9 cellular contexts compared by ENCODE assay signal in genomic region chr15:76286231-76286879, GRCh38. TPM values are rescaled to one million over a fixed set of nuclear protein-coding genes. Genes with fewer than 3 reads are reported as not detected.
DNase-seq lines count a peak whose midpoint lies in the region; ATAC-seq and TF ChIP-seq lines count a peak whose summit lies in the region.
"Had no signal": no experiment of that assay in that cellular context is flagged by ENCODE, and none has a peak within 500 bp of the region (broad histone marks: within the 10 kb centered on the region; RNA-seq: fewer than 3 reads in every experiment).

No MANE protein-coding gene starts in this region.

- ATAC-seq in HG02610 (IDR thresholded peaks at IDR 0.05; ENCODE audit: unreplicated experiment) (peak; percentile 65), sciatic nerve (no peak)
- ATAC-seq in activated T-cell treated with anti-CD3 and anti-CD28 coated beads, Interleukin-2, amount 50 U/mL, for 4 hours, result peak; percentile 85 to 92
- peak; percentile 87 for ATAC-seq in naive thymus-derived CD4-positive, alpha-beta T cell

- H3K4me1 ChIP-seq in naive thymus-derived CD4-positive, alpha-beta T cell (ENCODE audit: control insufficient read depth in 2 of 2, insufficient read depth in 2 of 2, low read length in 2 of 2), result peaks cover 11 to 27% of the 10 kb centered on the region in 2 donors
- no peaks in the 10 kb centered on the region for H3K4me1 ChIP-seq in prostate gland (replicated peaks)

- H3K36me3 Mint-ChIP-seq in activated T-cell treated with anti-CD3 and anti-CD28 coated beads, Interleukin-2, amount 50 U/mL, for 4 hours (ENCODE audit: insufficient read depth), result peaks cover 29% of the 10 kb centered on the region
- H3K36me3 Mint-ChIP-seq in naive thymus-derived CD4-positive, alpha-beta T cell, result peaks cover 0 to 24% (median 19%) of the 10 kb centered on the region in 5 donors

- intact Hi-C loops in naive thymus-derived CD4-positive, alpha-beta T cell (cut with micrococcal nuclease), result loop anchor here (1.0 to 5.0 kb wide), 3 partner anchors 25 to 50 kb away; partner anchors contain the start of genes ETFA (in 2 of the 2) and ISL2 (in 1 of the 2)
- intact Hi-C loops in prostate gland (cut with DNase I) (no loop called here), sciatic nerve (cut with DNase I) (no loop called here)

- peak overlapping the region; percentile 23 for H3K4me3 ChIP-seq in naive thymus-derived CD4-positive, alpha-beta T cell (ENCODE audit: low read length)
- no peak overlapping the region for H3K4me3 ChIP-seq in prostate gland

- CTCF ChIA-PET in naive thymus-derived CD4-positive, alpha-beta T cell (lab: Charles Lee), result interaction anchor here (0.8 kb wide), 1 partner anchor 8 kb away, joined by 3 read pairs; no protein-coding TSS in a partner anchor

- H3K27ac Mint-ChIP-seq in naive thymus-derived CD4-positive, alpha-beta T cell, result peak overlapping the region; percentile 81 to 97 (median 94)

- no peaks in the 10 kb centered on the region for H3K9me3 ChIP-seq in naive thymus-derived CD4-positive, alpha-beta T cell (ENCODE audit: control insufficient read depth in 2 of 3, low read length in 3 of 3)
- no peaks in the 10 kb centered on the region for H3K9me3 ChIP-seq in prostate gland

- H3K9me3 Mint-ChIP-seq in activated T-cell treated with anti-CD3 and anti-CD28 coated beads, Interleukin-2, amount 50 U/mL, for 4 hours, result no peaks in the 10 kb centered on the region
- no peaks in the 10 kb centered on the region for H3K9me3 Mint-ChIP-seq in naive thymus-derived CD4-positive, alpha-beta T cell

- H3K4me1 Mint-ChIP-seq in activated T-cell treated with anti-CD3 and anti-CD28 coated beads, Interleukin-2, amount 50 U/mL, for 4 hours (ENCODE audit: low read depth), result peaks cover 29% of the 10 kb centered on the region
- peaks cover 14 to 42% (median 31%) of the 10 kb centered on the region in 7 donors for H3K4me1 Mint-ChIP-seq in naive thymus-derived CD4-positive, alpha-beta T cell

- DNase-seq in GM10266 (ENCODE audit: extremely low spot score), result peak; percentile 61
- DNase-seq in activated T-cell treated with anti-CD3 and anti-CD28 coated beads, Interleukin-2, amount 50 U/mL, for 4 hours, result no peak
- DNase-seq in naive thymus-derived CD4-positive, alpha-beta T cell, result peak in 7 of 9 donors; percentile 37 to 68 (median 53)
- DNase-seq in prostate gland (ENCODE audit: low spot score), result no peak
- no peak for DNase-seq in cerebellar nuclear complex (lab: John Stamatoyannopoulos, UW)
- no peak for DNase-seq in NCI-H1105 (lab: John Stamatoyannopoulos, UW)
- no peak for DNase-seq in sciatic nerve (ENCODE audit: low spot score)

- H3K27me3 ChIP-seq in naive thymus-derived CD4-positive, alpha-beta T cell (ENCODE audit: control insufficient read depth in 2 of 2, insufficient read depth in 2 of 2, low read length in 2 of 2), result no peaks in the 10 kb centered on the region
- no peaks in the 10 kb centered on the region for H3K27me3 ChIP-seq in prostate gland (replicated peaks; ENCODE audit: insufficient read depth)

- H3K36me3 ChIP-seq in naive thymus-derived CD4-positive, alpha-beta T cell (ENCODE audit: control insufficient read depth in 2 of 3, insufficient read depth in 3 of 3, low read length in 3 of 3), result peaks cover 0 to 9% (median 0%) of the 10 kb centered on the region in 3 experiments
- H3K36me3 ChIP-seq in prostate gland, result peaks cover 0 to 3% of the 10 kb centered on the region in 2 donors

- 54% methylated on average over 4 of the region's 4 CpGs for WGBS in prostate gland

- no peak for TF ChIP-seq POLR2A in prostate gland (IDR thresholded peaks at IDR 0.05)

- peak overlapping the region; percentile 71 for H3K4me3 Mint-ChIP-seq in activated T-cell treated with anti-CD3 and anti-CD28 coated beads, Interleukin-2, amount 50 U/mL, for 4 hours
- H3K4me3 Mint-ChIP-seq in naive thymus-derived CD4-positive, alpha-beta T cell, result peak overlapping the region; percentile 48 to 89 (median 82)

- TF ChIP-seq CTCF in GM10266 (IDR thresholded peaks at IDR 0.05; ENCODE audit: control insufficient read depth, insufficient read depth, low read depth, missing control alignments) (no peak), prostate gland (IDR thresholded peaks at IDR 0.05) (no peak)

- peak overlapping the region; percentile 69 for H3K27ac ChIP-seq in naive thymus-derived CD4-positive, alpha-beta T cell (ENCODE audit: low read depth, low read length)
- no peak overlapping the region for H3K27ac ChIP-seq in prostate gland

- POLR2A ChIA-PET in naive thymus-derived CD4-positive, alpha-beta T cell (lab: Charles Lee), result interaction anchor here (0.6 kb wide), 1 partner anchor 19 kb away, joined by 3 read pairs; no protein-coding TSS in a partner anchor

- H3K27me3 Mint-ChIP-seq in activated T-cell treated with anti-CD3 and anti-CD28 coated beads, Interleukin-2, amount 50 U/mL, for 4 hours (ENCODE audit: low read depth), result no peaks in the 10 kb centered on the region
- no peaks in the 10 kb centered on the region for H3K27me3 Mint-ChIP-seq in naive thymus-derived CD4-positive, alpha-beta T cell

RNA-seq across cellular contexts. Expression of gene ETFA, which starts 24.9 kb away (rescaled TPM):
- total RNA-seq in activated T-cell treated with anti-CD3 and anti-CD28 coated beads, Interleukin-2, amount 50 U/mL, for 4 hours, result 100 to 1,000 TPM; 129 to 145 (median 143) TPM
- total RNA-seq in naive thymus-derived CD4-positive, alpha-beta T cell, result 100 to 1,000 TPM in 1 of 5 experiments, 10 to 100 TPM in 4; 38.3 to 102 (median 47.8) TPM
- 100 to 1,000 TPM in 1 of 2 donors, 10 to 100 TPM in 1; 99.1 to 109 TPM for polyA plus RNA-seq in naive thymus-derived CD4-positive, alpha-beta T cell
- total RNA-seq in prostate gland, result 10 to 100 TPM; 68.6 to 82.8 TPM
- total RNA-seq in sciatic nerve, result 84.8 TPM

RNA-seq across cellular contexts. Expression of gene ISL2, which starts 50.2 kb away (rescaled TPM):
- under 1 TPM in 1 of 3 donors, not detected in 2; 0.11 TPM for total RNA-seq in activated T-cell treated with anti-CD3 and anti-CD28 coated beads, Interleukin-2, amount 50 U/mL, for 4 hours
- total RNA-seq in naive thymus-derived CD4-positive, alpha-beta T cell, result under 1 TPM in 3 of 5 experiments, not detected in 2; 0.21 to 0.51 (median 0.27) TPM
- not detected for polyA plus RNA-seq in naive thymus-derived CD4-positive, alpha-beta T cell
- total RNA-seq in prostate gland, result 1 to 10 TPM in 1 of 2 donors, under 1 TPM in 1; 0.77 to 2.4 TPM
- total RNA-seq in sciatic nerve, result 0.31 TPM
- total RNA-seq: SK-MEL-5 had no signal

Comparison
In these comparisons a context has a peak if more than half of its experiments do, and no peak if none do; other contexts are left out.
1. DNase-seq: peak in GM10266 (single experiment) and naive thymus-derived CD4-positive, alpha-beta T cell (7 of 9); none in activated T-cell treated with anti-CD3 and anti-CD28 coated beads, Interleukin-2, amount 50 U/mL, for 4 hours (single experiment), prostate gland (single experiment), cerebellar nuclear complex (0 of 2), NCI-H1105 (single experiment) and sciatic nerve (single experiment).
2. intact Hi-C loops: an anchor here in naive thymus-derived CD4-positive, alpha-beta T cell (1.0 to 5.0 kb wide); none called in prostate gland and sciatic nerve.